In the genomic region with DNA sequence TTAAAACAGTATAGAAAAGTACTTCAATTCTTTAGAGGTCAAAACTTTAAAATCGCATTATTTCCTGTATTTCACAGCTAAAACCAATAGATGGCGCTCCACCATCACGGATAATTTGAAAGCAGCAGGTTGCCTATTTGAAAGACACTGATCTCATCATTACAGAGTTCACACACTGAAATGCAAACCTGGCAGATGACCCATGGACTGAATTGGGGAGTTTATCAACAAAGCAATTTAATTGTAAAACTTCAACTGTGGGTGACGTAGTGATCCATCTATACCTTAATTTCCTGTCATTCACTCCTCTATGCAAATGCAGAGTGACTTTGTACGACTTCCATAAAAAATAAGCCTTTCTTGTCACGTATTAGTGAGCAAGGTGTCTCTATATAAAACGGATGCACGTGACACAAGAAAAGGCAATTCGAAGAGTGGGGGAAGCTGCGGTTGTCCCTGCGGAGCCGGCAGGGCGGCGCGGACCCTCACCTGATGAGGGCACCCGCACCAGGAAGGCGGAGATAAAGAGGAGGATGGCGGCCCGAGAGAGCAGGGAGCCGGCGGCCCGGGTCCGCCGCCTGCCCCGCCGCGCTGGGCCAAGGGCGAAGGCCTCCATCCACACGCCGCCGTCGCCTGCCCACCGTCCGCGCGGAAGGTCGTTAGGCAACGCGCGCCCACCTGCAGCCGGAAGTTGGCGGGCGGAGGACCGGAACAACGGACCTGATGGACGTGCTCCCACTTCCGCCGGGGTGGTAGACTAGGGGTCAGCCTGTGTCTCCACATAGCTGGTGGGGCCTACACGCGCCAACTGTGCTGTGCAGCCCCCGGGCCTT, we compare ENCODE assay signal across 8 cellular contexts. TPM values are rescaled to one million over a fixed set of nuclear protein-coding genes. Genes with fewer than 3 reads are reported as not detected.
A peak's percentile ranks its signal among the peaks of the same experiment; 100 is the strongest.
DNase-seq lines count a peak whose midpoint lies in the region; ATAC-seq, FAIRE-seq and TF ChIP-seq lines count a peak whose summit lies in the region.

A gene with protein sequence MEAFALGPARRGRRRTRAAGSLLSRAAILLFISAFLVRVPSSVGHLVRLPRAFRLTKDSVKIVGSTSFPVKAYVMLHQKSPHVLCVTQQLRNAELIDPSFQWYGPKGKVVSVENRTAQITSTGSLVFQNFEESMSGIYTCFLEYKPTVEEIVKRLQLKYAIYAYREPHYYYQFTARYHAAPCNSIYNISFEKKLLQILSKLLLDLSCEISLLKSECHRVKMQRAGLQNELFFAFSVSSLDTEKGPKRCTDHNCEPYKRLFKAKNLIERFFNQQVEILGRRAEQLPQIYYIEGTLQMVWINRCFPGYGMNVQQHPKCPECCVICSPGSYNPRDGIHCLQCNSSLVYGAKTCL (minus strand): TSS at position 668 of the 833 bp plus-strand sequence. CDS start 52 bp downstream, at position 616.

- H3K27me3 ChIP-seq in HAP-1 (ENCODE audit: low read depth) (no peaks in the 10 kb centered on the region; the same call in 1 of the 2 replicates), K562 (ENCODE audit: control insufficient read depth in 2 of 2, insufficient read depth in 2 of 2, low read length in 2 of 2) (peaks cover 0 to 7% of the 10 kb centered on the region in 2 experiments; a peak in 1 of 5 replicates)

- TF ChIP-seq CTCF in GM10248 (IDR thresholded peaks at IDR 0.05; ENCODE audit: control extremely low read depth, extremely low read depth, low read depth, missing control alignments): peak; percentile 74
- TF ChIP-seq CTCF in K562 (IDR thresholded peaks at IDR 0.05 in 2 of 3, conservative IDR thresholded peaks at IDR 0.05 in 1 of 3; ENCODE audit: insufficient read depth in 2 of 3, low read depth in 1 of 3, low read length in 3 of 3): peak; percentile 56 to 86 (median 64)

- no peak within 1 kb of the TSS for H3K9ac ChIP-seq in K562 (ENCODE audit: insufficient read depth in 1 of 2, low read depth in 2 of 2, low read length in 2 of 2)

- H3K9me3 ChIP-seq in HAP-1 (no peaks in the 10 kb centered on the region), K562 (replicated peaks; ENCODE audit: control insufficient read depth, insufficient read depth, low read depth, low read length) (no peaks in the 10 kb centered on the region)

- no peak for TF ChIP-seq POLR2A in K562 (conservative IDR thresholded peaks at IDR 0.05)

- CTCF ChIA-PET in GM10248 (lab: Yijun Ruan, JAX): interaction anchor here (0.7 to 4.5 kb wide), 51 partner anchors 9 to 1276 kb away, joined by 3 to 52 read pairs (median 4); a partner anchor contains a TSS
- CTCF ChIA-PET in T-cell (lab: Charles Lee): interaction anchor here (0.6 to 3.1 kb wide), 58 partner anchors 9 to 1069 kb away, joined by 3 to 71 read pairs (median 4); a partner anchor contains a TSS
- CTCF ChIA-PET in K562 (lab: Yijun Ruan, JAX; ENCODE audit: low intra/inter-chr PET ratio): interaction anchor here (0.7 to 1.5 kb wide), 6 partner anchors 277 to 1793 kb away, joined by 3 to 6 read pairs (median 4); no protein-coding TSS in a partner anchor

- peak within 1 kb of the TSS; percentile 87 to 90 (median 87) for H3K4me3 Mint-ChIP-seq in T-cell

- DNase-seq in GM10248 (ENCODE audit: extremely low spot score) (peak; percentile 54), HAP-1 (ENCODE audit: low spot score in 2 of 2) (peak; percentile 35 to 48), M059J (ENCODE audit: low read depth) (peak; percentile 24), T-cell (peak in 31 of 34 experiments; percentile 8 to 61 (median 39)), K562 (ENCODE audit: extremely low read depth in 1 of 4, low spot score in 3 of 4) (peak; percentile 24 to 55 (median 28)), inferior parietal cortex (ENCODE audit: extremely low spot score) (peak; percentile 78), cortex of kidney (lab: John Stamatoyannopoulos, UW) (no peak)
- DNase-seq in stimulated activated CD4-positive, alpha-beta T cell treated with anti-CD3 and anti-CD28 coated beads, Interleukin-12 subunit alpha, Interleukin-12 subunit beta, amount 100 ng/mL, for 48 hours (ENCODE audit: low read depth in 2 of 3, low spot score in 1 of 3): peak; percentile 32 to 60 (median 49)

- no peaks in the 10 kb centered on the region for H3K27me3 Mint-ChIP-seq in T-cell

- no peak within 1 kb of the TSS for H3K27ac ChIP-seq in K562 (ENCODE audit: extremely low read depth, low read depth, low read length)

- H2AFZ ChIP-seq in K562 (ENCODE audit: low read depth, low read length): no peak within 1 kb of the TSS

- peak within 1 kb of the TSS; percentile 66 to 80 for H3K27ac Mint-ChIP-seq in T-cell

- H3K79me2 ChIP-seq in K562 (ENCODE audit: control insufficient read depth, insufficient read depth, low read length): no peaks in the 10 kb centered on the region

- 28% methylated on average over 31 of the region's 51 CpGs for WGBS in K562 (ENCODE audit: insufficient coverage, low coverage, missing lambda C conversion rate)

- H3K36me3 Mint-ChIP-seq in T-cell: no peaks in the 10 kb centered on the region

- no peaks in the 10 kb centered on the region for H3K9me3 Mint-ChIP-seq in T-cell

- H3K4me1 ChIP-seq in HAP-1 (no peaks in the 10 kb centered on the region), K562 (replicated peaks in 1 of 2; ENCODE audit: control insufficient read depth in 2 of 2, insufficient read depth in 2 of 2, low read length in 2 of 2) (peaks cover 0 to 5% of the 10 kb centered on the region in 2 experiments; a peak in 1 of 5 replicates)

- peak; percentile 79 to 80 for TF ChIP-seq RAD21 in K562 (CRISPR knock-in tag; conservative IDR thresholded peaks at IDR 0.05 in 1 of 2, IDR thresholded peaks at IDR 0.05 in 1 of 2)

- ATAC-seq in T-cell (replicated peaks in 1 of 4) (peak; percentile 71 to 80 (median 79)), K562 (peak; percentile 78)

- POLR2A ChIA-PET in GM10248 (lab: Yijun Ruan, JAX): no interaction called here
- POLR2A ChIA-PET in T-cell (lab: Charles Lee): interaction anchor here (0.6 to 0.7 kb wide), 2 partner anchors 376 to 526 kb away, joined by 3 to 8 read pairs; no protein-coding TSS in a partner anchor
- POLR2A ChIA-PET in K562 (lab: Yijun Ruan, JAX): interaction anchor here (0.6 to 0.9 kb wide), 3 partner anchors 10 to 86 kb away, joined by 3 to 5 read pairs (median 3); no protein-coding TSS in a partner anchor

- H3K4me3 ChIP-seq in HAP-1 (no peak within 1 kb of the TSS), K562 (no peak within 1 kb of the TSS)

- intact Hi-C loops in K562 (cut with micrococcal nuclease): loop anchor here (1.0 to 10.0 kb wide), 5 partner anchors 326 to 1335 kb away; a partner anchor contains a TSS

- peaks cover 8 to 17% (median 15%) of the 10 kb centered on the region in 3 donors for H3K4me1 Mint-ChIP-seq in T-cell

- in situ Hi-C loops in HAP-1 (cut with MboI; ENCODE audit: low sequenced_read_pairs) (loop anchor here (25.0 kb wide), 1 partner anchor 320 kb away; no protein-coding TSS in a partner anchor), K562 (cut with MboI) (no loop called here)

- BruUV-seq in K562 (replicated peaks; lab: Mats Ljungman, UMichigan): no TSS peak

- H3K9me1 ChIP-seq in K562 (ENCODE audit: control insufficient read depth, insufficient read depth, low read length): no peaks in the 10 kb centered on the region

- H3K36me3 ChIP-seq in HAP-1 (replicated peaks) (no peaks in the 10 kb centered on the region), K562 (ENCODE audit: control insufficient read depth, insufficient read depth, low read length) (no peaks in the 10 kb centered on the region)

- no peak for TF ChIP-seq EP300 in K562 (IDR thresholded peaks at IDR 0.05; ENCODE audit: low read length)

- no peak within 1 kb of the TSS for H3K4me2 ChIP-seq in K562 (ENCODE audit: insufficient read depth, low read length)

- peak; percentile 82 for FAIRE-seq in K562 (lab: Jason Lieb, UNC)

- H4K20me1 ChIP-seq in K562 (replicated peaks; ENCODE audit: control insufficient read depth, insufficient read depth, low read length): no peaks in the 10 kb centered on the region

TF ChIP-seq in K562, 482 proteins besides CTCF, POLR2A, EP300 and RAD21 (continues in another document):
- TF ChIP-seq, protein P1, sequence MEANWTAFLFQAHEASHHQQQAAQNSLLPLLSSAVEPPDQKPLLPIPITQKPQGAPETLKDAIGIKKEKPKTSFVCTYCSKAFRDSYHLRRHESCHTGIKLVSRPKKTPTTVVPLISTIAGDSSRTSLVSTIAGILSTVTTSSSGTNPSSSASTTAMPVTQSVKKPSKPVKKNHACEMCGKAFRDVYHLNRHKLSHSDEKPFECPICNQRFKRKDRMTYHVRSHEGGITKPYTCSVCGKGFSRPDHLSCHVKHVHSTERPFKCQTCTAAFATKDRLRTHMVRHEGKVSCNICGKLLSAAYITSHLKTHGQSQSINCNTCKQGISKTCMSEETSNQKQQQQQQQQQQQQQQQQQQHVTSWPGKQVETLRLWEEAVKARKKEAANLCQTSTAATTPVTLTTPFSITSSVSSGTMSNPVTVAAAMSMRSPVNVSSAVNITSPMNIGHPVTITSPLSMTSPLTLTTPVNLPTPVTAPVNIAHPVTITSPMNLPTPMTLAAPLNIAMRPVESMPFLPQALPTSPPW (CRISPR knock-in tag; IDR thresholded peaks at IDR 0.05): no peak
- TF ChIP-seq ZNF3 (CRISPR knock-in tag; IDR thresholded peaks at IDR 0.05) (no peak), SRSF3 (IDR thresholded peaks at IDR 0.05; ENCODE audit: insufficient read depth, low read length) (no peak)

RNA-seq across cellular contexts. Expression of the gene that starts here (rescaled TPM):
- total RNA-seq in M059J (2014; rRNA removed; shearing (Covaris generic)): not detected in 2 replicates
- total RNA-seq in T-cell (under 1 TPM in 1 of 5 donors, not detected in 4; 0.46 TPM), K562 (2014; rRNA removed) (not detected in 2 replicates), K562 (2014; rRNA removed; fragmentation: Illumina TruSeq; extraction: Trizol) (not detected in 2 replicates), K562 (2015; rRNA removed; fragmentation: Illumina TruSeq; extraction: Trizol) (not detected in 2 replicates), K562 (2021) (not detected in 2 replicates)
- total RNA-seq in K562 (2011; cell fraction: chromatin; rRNA removed; ENCODE audit: low replicate concordance): not detected in 2 replicates
- total RNA-seq in K562 (2011; cell fraction: nucleolus; rRNA removed): not detected in 2 replicates
- not detected in 2 replicates for total RNA-seq in K562 (2011; cell fraction: nucleoplasm; rRNA removed)
- polyA plus RNA-seq in K562 (2011; rRNA removed) (not detected in 2 replicates), K562 (2014; fragmentation: Illumina TruSeq; extraction: Trizol) (not detected in 2 replicates), K562 (2014; fragmentation: Nextera tagmentation; extraction: Ambion mirVana) (not detected), K562 (2014; rRNA removed) (not detected in 2 replicates)
- polyA plus RNA-seq in K562 (2011; cell fraction: cytosol; rRNA removed): not detected in 2 replicates
- not detected in 2 replicates for polyA plus RNA-seq in K562 (2011; cell fraction: nucleus; rRNA removed)
- polyA plus RNA-seq in K562 (2012): not detected in 2 replicates
- not detected in 2 replicates for polyA minus RNA-seq in K562 (2011; rRNA and poly(A)+ RNA removed)
- polyA minus RNA-seq in K562 (2011; cell fraction: cytosol; rRNA and poly(A)+ RNA removed): not detected in 2 replicates
- polyA minus RNA-seq in K562 (2011; cell fraction: nucleus; rRNA and poly(A)+ RNA removed): not detected in 2 replicates

Comparison
In these comparisons a context has a peak if more than half of its experiments do, and no peak if none do; other contexts are left out.
1. Peak in DNase-seq in M059J; RNA of the gene not detected or under 1 TPM.
2. Peak in DNase-seq and ATAC-seq in T-cell; RNA of the gene not detected or under 1 TPM.
3. Peak in DNase-seq and ATAC-seq in K562; RNA of the gene not detected or under 1 TPM.